1 cellular context compared by ENCODE assay signal in the genomic region with DNA sequence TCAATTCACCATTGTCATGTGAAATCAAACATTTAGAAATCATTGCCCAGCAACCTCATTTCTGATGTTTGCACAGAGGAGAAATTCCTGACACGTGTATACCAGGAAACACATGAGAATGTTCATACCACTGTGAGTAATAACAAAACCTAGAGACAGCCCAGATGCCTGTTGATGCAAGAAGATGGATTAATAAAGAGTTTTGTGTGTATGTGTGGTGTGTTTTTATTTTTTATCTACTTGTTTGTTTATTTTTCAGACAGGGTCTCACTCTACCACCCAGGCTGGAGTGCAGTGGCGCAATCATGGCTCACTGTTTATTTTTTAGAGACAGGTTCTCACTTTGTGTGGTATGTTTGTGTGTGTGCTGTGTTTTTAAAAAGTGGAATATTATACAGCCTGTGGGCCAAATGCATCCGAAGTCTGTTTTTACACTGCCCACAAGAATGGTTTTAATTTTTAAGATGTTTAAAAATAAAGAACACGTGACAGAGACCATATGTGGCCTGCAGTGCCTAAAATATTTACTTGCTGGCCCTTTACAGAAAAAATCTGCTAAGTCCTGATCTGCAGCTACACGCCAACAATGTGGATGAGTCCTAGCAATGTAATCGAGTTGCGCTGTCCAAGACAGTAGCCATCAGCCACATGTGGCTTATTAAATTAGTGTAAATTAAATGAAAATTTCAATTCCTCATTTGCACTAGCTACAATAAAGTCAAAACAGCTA.
A peak's percentile ranks its signal among the peaks of the same experiment; 100 is the strongest.
TF ChIP-seq lines count a peak whose summit lies in the region.

No MANE protein-coding gene starts in this region.

TF ChIP-seq in HEK293, 187 proteins besides CTCF, POLR2A, EP300 and RAD21 (continued from another document):
- TF ChIP-seq, protein P1, sequence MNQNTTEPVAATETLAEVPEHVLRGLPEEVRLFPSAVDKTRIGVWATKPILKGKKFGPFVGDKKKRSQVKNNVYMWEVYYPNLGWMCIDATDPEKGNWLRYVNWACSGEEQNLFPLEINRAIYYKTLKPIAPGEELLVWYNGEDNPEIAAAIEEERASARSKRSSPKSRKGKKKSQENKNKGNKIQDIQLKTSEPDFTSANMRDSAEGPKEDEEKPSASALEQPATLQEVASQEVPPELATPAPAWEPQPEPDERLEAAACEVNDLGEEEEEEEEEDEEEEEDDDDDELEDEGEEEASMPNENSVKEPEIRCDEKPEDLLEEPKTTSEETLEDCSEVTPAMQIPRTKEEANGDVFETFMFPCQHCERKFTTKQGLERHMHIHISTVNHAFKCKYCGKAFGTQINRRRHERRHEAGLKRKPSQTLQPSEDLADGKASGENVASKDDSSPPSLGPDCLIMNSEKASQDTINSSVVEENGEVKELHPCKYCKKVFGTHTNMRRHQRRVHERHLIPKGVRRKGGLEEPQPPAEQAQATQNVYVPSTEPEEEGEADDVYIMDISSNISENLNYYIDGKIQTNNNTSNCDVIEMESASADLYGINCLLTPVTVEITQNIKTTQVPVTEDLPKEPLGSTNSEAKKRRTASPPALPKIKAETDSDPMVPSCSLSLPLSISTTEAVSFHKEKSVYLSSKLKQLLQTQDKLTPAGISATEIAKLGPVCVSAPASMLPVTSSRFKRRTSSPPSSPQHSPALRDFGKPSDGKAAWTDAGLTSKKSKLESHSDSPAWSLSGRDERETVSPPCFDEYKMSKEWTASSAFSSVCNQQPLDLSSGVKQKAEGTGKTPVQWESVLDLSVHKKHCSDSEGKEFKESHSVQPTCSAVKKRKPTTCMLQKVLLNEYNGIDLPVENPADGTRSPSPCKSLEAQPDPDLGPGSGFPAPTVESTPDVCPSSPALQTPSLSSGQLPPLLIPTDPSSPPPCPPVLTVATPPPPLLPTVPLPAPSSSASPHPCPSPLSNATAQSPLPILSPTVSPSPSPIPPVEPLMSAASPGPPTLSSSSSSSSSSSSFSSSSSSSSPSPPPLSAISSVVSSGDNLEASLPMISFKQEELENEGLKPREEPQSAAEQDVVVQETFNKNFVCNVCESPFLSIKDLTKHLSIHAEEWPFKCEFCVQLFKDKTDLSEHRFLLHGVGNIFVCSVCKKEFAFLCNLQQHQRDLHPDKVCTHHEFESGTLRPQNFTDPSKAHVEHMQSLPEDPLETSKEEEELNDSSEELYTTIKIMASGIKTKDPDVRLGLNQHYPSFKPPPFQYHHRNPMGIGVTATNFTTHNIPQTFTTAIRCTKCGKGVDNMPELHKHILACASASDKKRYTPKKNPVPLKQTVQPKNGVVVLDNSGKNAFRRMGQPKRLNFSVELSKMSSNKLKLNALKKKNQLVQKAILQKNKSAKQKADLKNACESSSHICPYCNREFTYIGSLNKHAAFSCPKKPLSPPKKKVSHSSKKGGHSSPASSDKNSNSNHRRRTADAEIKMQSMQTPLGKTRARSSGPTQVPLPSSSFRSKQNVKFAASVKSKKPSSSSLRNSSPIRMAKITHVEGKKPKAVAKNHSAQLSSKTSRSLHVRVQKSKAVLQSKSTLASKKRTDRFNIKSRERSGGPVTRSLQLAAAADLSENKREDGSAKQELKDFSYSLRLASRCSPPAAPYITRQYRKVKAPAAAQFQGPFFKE (tag by site-specific recombination; IDR thresholded peaks at IDR 0.05; ENCODE audit: borderline replicate concordance): no peak
- TF ChIP-seq SCRT2 (tag by site-specific recombination; IDR thresholded peaks at IDR 0.05) (0 out of 2 replicates have a peak, but pooled peaks have one; percentile 25), ZNF146 (tag by site-specific recombination; IDR thresholded peaks at IDR 0.05) (peak; percentile 19; the same call in 1 of the 2 replicates), ZNF701 (tag by site-specific recombination; IDR thresholded peaks at IDR 0.05) (no peak), ZNF157 (tag by site-specific recombination; IDR thresholded peaks at IDR 0.05) (no peak), EGR2 (tag by site-specific recombination; IDR thresholded peaks at IDR 0.05; ENCODE audit: low read depth) (no peak), ZFP69B (tag by site-specific recombination; IDR thresholded peaks at IDR 0.05) (no peak), ZNF214 (tag by site-specific recombination; IDR thresholded peaks at IDR 0.05; ENCODE audit: borderline replicate concordance) (no peak), ZNF350 (tag by site-specific recombination; IDR thresholded peaks at IDR 0.05) (no peak), ZNF19 (tag by site-specific recombination; IDR thresholded peaks at IDR 0.05; ENCODE audit: low read depth) (no peak), ZNF777 (tag by site-specific recombination; IDR thresholded peaks at IDR 0.05; ENCODE audit: borderline replicate concordance) (no peak), ZNF548 (tag by site-specific recombination; IDR thresholded peaks at IDR 0.05) (no peak), SP7 (tag by site-specific recombination; IDR thresholded peaks at IDR 0.05) (no peak)
- TF ChIP-seq, protein P2, sequence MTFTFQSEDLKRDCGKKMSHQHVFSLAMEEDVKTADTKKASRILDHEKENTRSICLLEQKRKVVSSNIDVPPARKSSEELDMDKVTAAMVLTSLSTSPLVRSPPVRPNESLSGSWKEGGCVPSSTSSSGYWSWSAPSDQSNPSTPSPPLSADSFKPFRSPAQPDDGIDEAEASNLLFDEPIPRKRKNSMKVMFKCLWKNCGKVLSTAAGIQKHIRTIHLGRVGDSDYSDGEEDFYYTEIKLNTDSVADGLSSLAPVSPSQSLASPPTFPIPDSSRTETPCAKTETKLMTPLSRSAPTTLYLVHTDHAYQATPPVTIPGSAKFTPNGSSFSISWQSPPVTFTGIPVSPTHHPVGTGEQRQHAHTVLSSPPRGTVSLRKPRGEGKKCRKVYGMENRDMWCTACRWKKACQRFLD (tag by site-specific recombination; IDR thresholded peaks at IDR 0.05): no peak
- TF ChIP-seq, protein P3, sequence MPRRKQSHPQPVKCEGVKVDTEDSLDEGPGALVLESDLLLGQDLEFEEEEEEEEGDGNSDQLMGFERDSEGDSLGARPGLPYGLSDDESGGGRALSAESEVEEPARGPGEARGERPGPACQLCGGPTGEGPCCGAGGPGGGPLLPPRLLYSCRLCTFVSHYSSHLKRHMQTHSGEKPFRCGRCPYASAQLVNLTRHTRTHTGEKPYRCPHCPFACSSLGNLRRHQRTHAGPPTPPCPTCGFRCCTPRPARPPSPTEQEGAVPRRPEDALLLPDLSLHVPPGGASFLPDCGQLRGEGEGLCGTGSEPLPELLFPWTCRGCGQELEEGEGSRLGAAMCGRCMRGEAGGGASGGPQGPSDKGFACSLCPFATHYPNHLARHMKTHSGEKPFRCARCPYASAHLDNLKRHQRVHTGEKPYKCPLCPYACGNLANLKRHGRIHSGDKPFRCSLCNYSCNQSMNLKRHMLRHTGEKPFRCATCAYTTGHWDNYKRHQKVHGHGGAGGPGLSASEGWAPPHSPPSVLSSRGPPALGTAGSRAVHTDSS (tag by site-specific recombination; IDR thresholded peaks at IDR 0.05): no peak
- TF ChIP-seq, protein P4, sequence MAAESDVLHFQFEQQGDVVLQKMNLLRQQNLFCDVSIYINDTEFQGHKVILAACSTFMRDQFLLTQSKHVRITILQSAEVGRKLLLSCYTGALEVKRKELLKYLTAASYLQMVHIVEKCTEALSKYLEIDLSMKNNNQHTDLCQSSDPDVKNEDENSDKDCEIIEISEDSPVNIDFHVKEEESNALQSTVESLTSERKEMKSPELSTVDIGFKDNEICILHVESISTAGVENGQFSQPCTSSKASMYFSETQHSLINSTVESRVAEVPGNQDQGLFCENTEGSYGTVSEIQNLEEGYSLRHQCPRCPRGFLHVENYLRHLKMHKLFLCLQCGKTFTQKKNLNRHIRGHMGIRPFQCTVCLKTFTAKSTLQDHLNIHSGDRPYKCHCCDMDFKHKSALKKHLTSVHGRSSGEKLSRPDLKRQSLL (tag by site-specific recombination; IDR thresholded peaks at IDR 0.05): no peak
